8 cellular contexts compared by ENCODE assay signal in genomic region chr12:109310247-109311125, GRCh38. TPM values are rescaled to one million over a fixed set of nuclear protein-coding genes. Genes with fewer than 3 reads are reported as not detected.
DNase-seq lines count a peak whose midpoint lies in the region; ATAC-seq and TF ChIP-seq lines count a peak whose summit lies in the region.

No MANE protein-coding gene starts in this region.

- intact Hi-C loops in left lung (cut with DNase I): no loop called here

- ATAC-seq in activated T-cell treated with anti-CD3 and anti-CD28 coated beads, Interleukin-2, amount 50 U/mL, for 4 hours: peak; percentile 52 to 68
- ATAC-seq in left lung (peak; percentile 23), HG03354 (IDR thresholded peaks at IDR 0.05; ENCODE audit: poor library complexity, severe bottlenecking, unreplicated experiment) (no peak), HG03442 (IDR thresholded peaks at IDR 0.05; ENCODE audit: unreplicated experiment) (no peak), HG03045 (IDR thresholded peaks at IDR 0.05; ENCODE audit: unreplicated experiment) (no peak)

- H3K4me1 ChIP-seq in left lung: peaks cover 7 to 17% of the 10 kb centered on the region in 2 donors

- H3K36me3 ChIP-seq in left lung: no peaks in the 10 kb centered on the region

- H3K27me3 ChIP-seq in left lung: peaks cover 44 to 93% of the 10 kb centered on the region in 2 donors

- no peaks in the 10 kb centered on the region for H3K9me3 Mint-ChIP-seq in activated T-cell treated with anti-CD3 and anti-CD28 coated beads, Interleukin-2, amount 50 U/mL, for 4 hours
- no peaks in the 10 kb centered on the region for H3K9me3 Mint-ChIP-seq in type B pancreatic cell

- peak; percentile 77 for DNase-seq in DMS 273 (lab: John Stamatoyannopoulos, UW; ENCODE audit: unreplicated experiment)
- peak; percentile 84 for DNase-seq in NCI-H1105 (lab: John Stamatoyannopoulos, UW)
- DNase-seq in activated T-cell treated with anti-CD3 and anti-CD28 coated beads, Interleukin-2, amount 50 U/mL, for 4 hours: no peak
- no peak for DNase-seq in left lung
- no peak for DNase-seq in type B pancreatic cell (ENCODE audit: extremely low spot score, unreplicated experiment)

- H3K27ac ChIP-seq in left lung: no peak overlapping the region

- H3K36me3 Mint-ChIP-seq in activated T-cell treated with anti-CD3 and anti-CD28 coated beads, Interleukin-2, amount 50 U/mL, for 4 hours (ENCODE audit: insufficient read depth): no peaks in the 10 kb centered on the region
- no peaks in the 10 kb centered on the region for H3K36me3 Mint-ChIP-seq in type B pancreatic cell

- H3K4me1 Mint-ChIP-seq in activated T-cell treated with anti-CD3 and anti-CD28 coated beads, Interleukin-2, amount 50 U/mL, for 4 hours (ENCODE audit: low read depth): peaks cover 15% of the 10 kb centered on the region
- peaks cover 6% of the 10 kb centered on the region for H3K4me1 Mint-ChIP-seq in type B pancreatic cell (ENCODE audit: unreplicated experiment)

- peaks cover 69% of the 10 kb centered on the region for H3K27me3 Mint-ChIP-seq in activated T-cell treated with anti-CD3 and anti-CD28 coated beads, Interleukin-2, amount 50 U/mL, for 4 hours (ENCODE audit: low read depth)
- H3K27me3 Mint-ChIP-seq in type B pancreatic cell: peaks cover 65% of the 10 kb centered on the region

- no peaks in the 10 kb centered on the region for H3K9me3 ChIP-seq in left lung

- H3K4me3 Mint-ChIP-seq in activated T-cell treated with anti-CD3 and anti-CD28 coated beads, Interleukin-2, amount 50 U/mL, for 4 hours: peak overlapping the region; percentile 70
- peak overlapping the region; percentile 85 for H3K4me3 Mint-ChIP-seq in type B pancreatic cell

- peak overlapping the region; percentile 9 to 30 for H3K4me3 ChIP-seq in left lung

- no peak for TF ChIP-seq CTCF in left lung (IDR thresholded peaks at IDR 0.05)
- no peak for TF ChIP-seq CTCF in type B pancreatic cell (conservative IDR thresholded peaks at IDR 0.05)

- H3K27ac Mint-ChIP-seq in type B pancreatic cell: peak overlapping the region; percentile 73

RNA-seq across cellular contexts. Expression of gene FOXN4, which starts 1.4 kb away (rescaled TPM):
- not detected for total RNA-seq in activated T-cell treated with anti-CD3 and anti-CD28 coated beads, Interleukin-2, amount 50 U/mL, for 4 hours
- not detected for total RNA-seq in left lung
- 2.0 and 2.6 TPM in 2 replicates for total RNA-seq in type B pancreatic cell (ENCODE audit: low replicate concordance)

RNA-seq across cellular contexts. Expression of gene MYO1H, which starts 37.2 kb away (rescaled TPM):
- not detected for total RNA-seq in activated T-cell treated with anti-CD3 and anti-CD28 coated beads, Interleukin-2, amount 50 U/mL, for 4 hours
- under 1 TPM; 0.20 to 0.31 TPM for total RNA-seq in left lung
- total RNA-seq in type B pancreatic cell (ENCODE audit: low replicate concordance): 0.72 and 0.79 TPM in 2 replicates

Comparison
In these comparisons a context has a peak if more than half of its experiments do, and no peak if none do; other contexts are left out.
1. DNase-seq: peak in DMS 273 (single experiment) and NCI-H1105 (single experiment); none in activated T-cell treated with anti-CD3 and anti-CD28 coated beads, Interleukin-2, amount 50 U/mL, for 4 hours (single experiment), left lung (0 of 2) and type B pancreatic cell (single experiment).
2. ATAC-seq: peak in activated T-cell treated with anti-CD3 and anti-CD28 coated beads, Interleukin-2, amount 50 U/mL, for 4 hours (2 of 2) and left lung (single experiment); none in HG03354 (single experiment), HG03442 (single experiment) and HG03045 (single experiment).